8 cellular contexts compared by ENCODE assay signal in genomic region chr2:205766765-205767359, GRCh38.
DNase-seq lines count a peak whose midpoint lies in the region; ATAC-seq, FAIRE-seq and TF ChIP-seq lines count a peak whose summit lies in the region.

No MANE protein-coding gene starts in this region.

- no peaks in the 10 kb centered on the region for H3K36me3 ChIP-seq in H7 (replicated peaks; ENCODE audit: control insufficient read depth, insufficient read depth, low read length)
- H3K36me3 ChIP-seq in H1 (ENCODE audit: control insufficient read depth in 2 of 4, insufficient read depth in 4 of 4, low read length in 3 of 4), result peaks cover 3 to 21% (median 12%) of the 10 kb centered on the region in 4 experiments; a peak in 6 of 8 replicates
- H3K36me3 ChIP-seq in mucosa of descending colon (ENCODE audit: low read depth), result no peaks in the 10 kb centered on the region

- TF ChIP-seq POLR2A in H1 (IDR thresholded peaks at IDR 0.05; ENCODE audit: control extremely low read depth in 1 of 2, low read depth in 2 of 2, low read length in 2 of 2), result no peak

- H3K27ac ChIP-seq in H1 (ENCODE audit: low read depth, low read length), result no peak overlapping the region

- peaks cover 5% of the 10 kb centered on the region for H3K23me2 ChIP-seq in H1 (ENCODE audit: low read depth, low read length)

- no peak overlapping the region for H2AK5ac ChIP-seq in H1 (ENCODE audit: low read depth, low read length)

- intact Hi-C loops in mucosa of descending colon (cut with DNase I, micrococcal nuclease), result no loop called here

- H3K9me3 ChIP-seq in H1 (ENCODE audit: insufficient read depth in 2 of 2, low read depth in 1 of 2, low read length in 1 of 2) (no peaks in the 10 kb centered on the region), mucosa of descending colon (no peaks in the 10 kb centered on the region)

- no peak overlapping the region for H4K8ac ChIP-seq in H1 (ENCODE audit: extremely low read depth, insufficient read depth, low read length)

- no peak overlapping the region for H3K56ac ChIP-seq in H1 (replicated peaks; ENCODE audit: insufficient read length, low read depth, low read length)

- H3K79me2 ChIP-seq in H1 (ENCODE audit: control insufficient read depth in 1 of 2, insufficient read depth in 2 of 2, low read length in 2 of 2), result no peaks in the 10 kb centered on the region

- H4K5ac ChIP-seq in H1 (ENCODE audit: insufficient read length, low read depth, low read length), result no peak overlapping the region

- H3K27me3 ChIP-seq in H7 (ENCODE audit: control insufficient read depth, insufficient read depth, low read length), result no peaks in the 10 kb centered on the region
- peaks cover 0 to 5% (median 0%) of the 10 kb centered on the region in 4 experiments; a peak in 2 of 7 replicates for H3K27me3 ChIP-seq in H1 (replicated peaks in 1 of 4; ENCODE audit: control insufficient read depth in 3 of 4, extremely low read depth in 1 of 4, insufficient read depth in 3 of 4, low read length in 3 of 4)

- 0 out of 2 replicates have a peak overlapping the region, but pooled peaks have one; percentile 65 for H2BK15ac ChIP-seq in H1 (ENCODE audit: low read length)

- H3K18ac ChIP-seq in H1 (ENCODE audit: extremely low read depth, low read length), result no peak overlapping the region; the same call in 1 of the 2 replicates

- peak; percentile 59 to 74 for TF ChIP-seq RAD21 in H1 (IDR thresholded peaks at IDR 0.05 in 1 of 2, conservative IDR thresholded peaks at IDR 0.05 in 1 of 2; ENCODE audit: low read depth in 2 of 2, low read length in 2 of 2)

- peak; percentile 70 to 79 (median 76) for TF ChIP-seq CTCF in H1 (IDR thresholded peaks at IDR 0.05; ENCODE audit: control extremely low read depth in 1 of 3, insufficient read depth in 1 of 3, low read depth in 1 of 3, low read length in 3 of 3)
- peak; percentile 74 for TF ChIP-seq CTCF in mucosa of descending colon (IDR thresholded peaks at IDR 0.05)

- H3K79me1 ChIP-seq in H1 (ENCODE audit: low read depth, low read length), result no peaks in the 10 kb centered on the region

- H3K23ac ChIP-seq in H1 (ENCODE audit: insufficient read length), result no peak overlapping the region

- no peak overlapping the region for H3K4me2 ChIP-seq in H1 (ENCODE audit: insufficient read depth in 1 of 2, low read depth in 2 of 2, low read length in 2 of 2)

- H2BK120ac ChIP-seq in H1 (replicated peaks; ENCODE audit: low read depth, low read length), result no peak overlapping the region

- POLR2A ChIA-PET in H1 (lab: Charles Lee; ENCODE audit: partially characterized antibody), result no interaction called here

- DNase-seq in DMS153 (lab: John Stamatoyannopoulos, UW), result peak; percentile 53
- DNase-seq in H7, result peak; percentile 50
- peak; percentile 4 for DNase-seq in NCI-H2196 treated with DMSO at 0.1 percent for 48 hours (lab: John Stamatoyannopoulos, UW; ENCODE audit: unreplicated experiment)
- peak; percentile 49 for DNase-seq in activated CD4-positive, alpha-beta T cell treated with anti-CD3 and anti-CD28 coated beads, Interleukin-2, amount 50 U/mL, for 1 hour
- DNase-seq in H1 (ENCODE audit: low read depth in 1 of 2, low spot score in 2 of 2), result peak in 1 of 2 experiments; percentile 73
- peak in 2 of 3 donors; percentile 67 to 82 for DNase-seq in mucosa of descending colon
- DNase-seq in stimulated activated naive CD4-positive, alpha-beta T cell treated with Interleukin-2 at 50 U/mL for 16 hours (lab: John Stamatoyannopoulos, UW), result peak; percentile 13

- H2BK5ac ChIP-seq in H1 (ENCODE audit: low read depth, low read length), result no peak overlapping the region

- H2BK12ac ChIP-seq in H1 (ENCODE audit: low read depth, low read length), result peak overlapping the region; percentile 72

- ATAC-seq in mucosa of descending colon (no peak), GM21390 (IDR thresholded peaks at IDR 0.05; ENCODE audit: unreplicated experiment) (no peak)

- no peak overlapping the region for H3K9ac ChIP-seq in H1 (replicated peaks in 1 of 4; ENCODE audit: extremely low read depth in 1 of 4, low read depth in 3 of 4, low read length in 3 of 4)

- H3K4ac ChIP-seq in H1 (replicated peaks; ENCODE audit: insufficient read length, low read depth, low read length), result no peak overlapping the region

- WGBS in H1 (ENCODE audit: extremely low coverage in 1 of 2, insufficient coverage in 1 of 2, insufficient read length in 1 of 2, insufficient replicate concordance in 2 of 2, low coverage in 1 of 2, low lambda C conversion rate in 2 of 2, missing lambda C conversion rate in 1 of 2), 2 experiments, result 34% methylated on average over 9 of the region's 9 CpGs; no CpG with 5 or more reads in 1 of the 2 experiments

- no peak overlapping the region for H3K4me3 ChIP-seq in H7 (ENCODE audit: insufficient read depth, low read depth, low read length)
- H3K4me3 ChIP-seq in H1 (ENCODE audit: extremely low read depth in 1 of 4, insufficient read depth in 2 of 4, low read depth in 3 of 4, low read length in 4 of 4), result no peak overlapping the region
- no peak overlapping the region for H3K4me3 ChIP-seq in mucosa of descending colon

- no peaks in the 10 kb centered on the region for H4K20me1 ChIP-seq in H1 (replicated peaks in 1 of 2; ENCODE audit: control insufficient read depth in 1 of 2, insufficient read depth in 2 of 2, low read length in 2 of 2)

- H4K91ac ChIP-seq in H1 (replicated peaks; ENCODE audit: insufficient read length, low read length), result no peak overlapping the region

- H3K4me1 ChIP-seq in H1 (replicated peaks in 1 of 4; ENCODE audit: control insufficient read depth in 3 of 4, insufficient read depth in 4 of 4, low read length in 3 of 4) (peaks cover 6 to 19% (median 8%) of the 10 kb centered on the region in 4 experiments), mucosa of descending colon (ENCODE audit: low read depth) (peaks cover 33% of the 10 kb centered on the region)

- H3K14ac ChIP-seq in H1 (ENCODE audit: insufficient read length), result no peak overlapping the region

- H2AFZ ChIP-seq in H1 (ENCODE audit: low read length), result no peak overlapping the region

- H2BK20ac ChIP-seq in H1 (ENCODE audit: low read length), result no peak overlapping the region

- CTCF ChIA-PET in H1 (lab: Charles Lee; ENCODE audit: partially characterized antibody), result interaction anchor here (0.9 to 1.9 kb wide), 5 partner anchors 9 to 159 kb away, joined by 3 to 8 read pairs (median 5); partner anchors contain the start of gene NRP2

- TF ChIP-seq EP300 in H1 (IDR thresholded peaks at IDR 0.05; ENCODE audit: borderline replicate concordance in 1 of 2, low read depth in 2 of 2, low read length in 2 of 2), result no peak

- no peak for FAIRE-seq in H1 (lab: Jason Lieb, UNC)

TF ChIP-seq in H1, 55 proteins besides CTCF, POLR2A, EP300 and RAD21:
- TF ChIP-seq BACH1 (IDR thresholded peaks at IDR 0.05; ENCODE audit: low read length), result no peak
- TF ChIP-seq KDM1A (IDR thresholded peaks at IDR 0.05; ENCODE audit: borderline replicate concordance, low read length), result no peak
- TF ChIP-seq SIX5 (IDR thresholded peaks at IDR 0.05; ENCODE audit: low read depth, low read length), result no peak
- no peak for TF ChIP-seq FOSL1 (IDR thresholded peaks at IDR 0.05; ENCODE audit: insufficient read depth, low read depth, low read length)
- TF ChIP-seq CBX8 (IDR thresholded peaks at IDR 0.05; ENCODE audit: borderline replicate concordance, low read depth, low read length), result no peak
- no peak for TF ChIP-seq CBX5 (IDR thresholded peaks at IDR 0.05; ENCODE audit: low read depth, low read length)
- TF ChIP-seq GTF2F1 (IDR thresholded peaks at IDR 0.05; ENCODE audit: borderline replicate concordance, low read depth, low read length), result no peak
- no peak for TF ChIP-seq RNF2 (IDR thresholded peaks at IDR 0.05; ENCODE audit: borderline replicate concordance, low read depth, low read length, missing control alignments, poor library complexity, severe bottlenecking)
- TF ChIP-seq CHD2 (IDR thresholded peaks at IDR 0.05; ENCODE audit: low read length), result no peak
- no peak for TF ChIP-seq POU5F1 (IDR thresholded peaks at IDR 0.05; ENCODE audit: low read depth, low read length)
- no peak for TF ChIP-seq KDM5A (IDR thresholded peaks at IDR 0.05; ENCODE audit: low read length)
- no peak for TF ChIP-seq ASH2L (IDR thresholded peaks at IDR 0.05; ENCODE audit: low read length)
- TF ChIP-seq RBBP5 (IDR thresholded peaks at IDR 0.05; ENCODE audit: borderline replicate concordance, low read depth, low read length), result no peak
- no peak for TF ChIP-seq SIN3A (conservative IDR thresholded peaks at IDR 0.05 in 1 of 2, IDR thresholded peaks at IDR 0.05 in 1 of 2; ENCODE audit: low read depth in 1 of 2, low read length in 2 of 2)
